Comparison of ENCODE assay signal across 23 cellular contexts in genomic region chr13:110600980-110601379, GRCh38. TPM values are rescaled to one million over a fixed set of nuclear protein-coding genes. Genes with fewer than 3 reads are reported as not detected.
A peak's percentile ranks its signal among the peaks of the same experiment; 100 is the strongest.
DNase-seq lines count a peak whose midpoint lies in the region; TF ChIP-seq lines count a peak whose summit lies in the region.
"Had no signal": no experiment of that assay in that cellular context is flagged by ENCODE, and none has a peak within 500 bp of the region (broad histone marks: within the 10 kb centered on the region; RNA-seq: fewer than 3 reads in every experiment).

No MANE protein-coding gene starts in this region.

- intact Hi-C loops in PC-9 (cut with micrococcal nuclease; ENCODE audit: unreplicated experiment) = no loop called here

- no peak overlapping the region for H3K4ac ChIP-seq in trophoblast cell (ENCODE audit: low read depth, low read length)

- H3K9me2 ChIP-seq in PC-9 (ENCODE audit: insufficient read depth) (no peaks in the 10 kb centered on the region), hepatocyte (replicated peaks; ENCODE audit: insufficient read depth) (no peaks in the 10 kb centered on the region)

- H2BK5ac ChIP-seq in trophoblast cell (ENCODE audit: low read depth, low read length, poor library complexity) = peak overlapping the region; percentile 8

- WGBS in hepatocyte (ENCODE audit: low lambda C conversion rate, missing lambda C conversion rate) = 85% methylated on average over 4 of the region's 4 CpGs
- WGBS in trophoblast cell (ENCODE audit: extremely low coverage, insufficient coverage, insufficient read length) = no CpG with 5 or more reads among the region's 4 CpGs

- no peak overlapping the region for H4K91ac ChIP-seq in trophoblast cell (ENCODE audit: low read depth, low read length)

- H3K79me2 ChIP-seq in PC-9 (ENCODE audit: low read depth) (no peaks in the 10 kb centered on the region), hepatocyte (no peaks in the 10 kb centered on the region), trophoblast cell (ENCODE audit: control insufficient read depth, insufficient read depth, low read length, poor library complexity) (peaks cover 2% of the 10 kb centered on the region)

- H3K18ac ChIP-seq in trophoblast cell (ENCODE audit: low read length) = no peak overlapping the region

- TF ChIP-seq CTCF in PC-9 (conservative IDR thresholded peaks at IDR 0.05) (no peak), hepatocyte (IDR thresholded peaks at IDR 0.05; ENCODE audit: poor library complexity) (no peak), GM13976 (IDR thresholded peaks at IDR 0.05; ENCODE audit: borderline replicate concordance, control extremely low read depth, extremely low read depth, insufficient read depth, missing control alignments) (no peak)

- H3K9me3 ChIP-seq in PC-9 (ENCODE audit: insufficient read depth, low read depth) (no peaks in the 10 kb centered on the region), hepatocyte (ENCODE audit: low read depth) (no peaks in the 10 kb centered on the region), trophoblast cell (ENCODE audit: insufficient read depth, low read depth, low read length) (no peaks in the 10 kb centered on the region)
- H3K9me3 ChIP-seq: A549, BE2C had no signal

- H3K23ac ChIP-seq in trophoblast cell (ENCODE audit: low read length) = no peak overlapping the region

- peak overlapping the region; percentile 16; the same call in 1 of the 2 replicates for H3K4me2 ChIP-seq in PC-9
- H3K4me2 ChIP-seq in hepatocyte = peak overlapping the region; percentile 61
- no peak overlapping the region for H3K4me2 ChIP-seq in trophoblast cell (ENCODE audit: low read length)
- H3K4me2 ChIP-seq: A549; BLaER1 treated with 17β-estradiol and CSF1 and Interleukin-3, amounts not matched to agents 10 nM and 100 nM had no signal

- no TSS peak for BruUV-seq in PC-9 (replicated peaks; lab: Mats Ljungman, UMichigan)

- peak overlapping the region; percentile 81 for H2BK120ac ChIP-seq in trophoblast cell (ENCODE audit: insufficient read depth, low read length, poor library complexity)

- H4K12ac ChIP-seq in trophoblast cell (ENCODE audit: low read depth, low read length) = no peak overlapping the region

- no peaks in the 10 kb centered on the region for H3F3A ChIP-seq in PC-9 (ENCODE audit: insufficient read depth, low read depth)

- H4K8ac ChIP-seq in trophoblast cell (ENCODE audit: low read depth, low read length) = peak overlapping the region; percentile 22

- POLR2A ChIA-PET in PC-9 (lab: Charles Lee; ENCODE audit: unreplicated experiment) = no interaction called here

- H2BK12ac ChIP-seq in trophoblast cell (ENCODE audit: low read length) = peak overlapping the region; percentile 6

- H3K14ac ChIP-seq in trophoblast cell (ENCODE audit: low read length) = peak overlapping the region; percentile 6

- H3K27me3 ChIP-seq in PC-9 (ENCODE audit: insufficient read depth, low read depth) (no peaks in the 10 kb centered on the region), hepatocyte (no peaks in the 10 kb centered on the region), trophoblast cell (ENCODE audit: insufficient read depth, low read length) (no peaks in the 10 kb centered on the region)
- H3K27me3 ChIP-seq: BE2C; BLaER1 treated with 17β-estradiol and CSF1 and Interleukin-3, amounts not matched to agents 10 nM and 100 nM had no signal

- CTCF ChIA-PET in PC-9 (lab: Charles Lee) = no interaction called here

- H3K79me1 ChIP-seq in trophoblast cell (ENCODE audit: low read length) = peaks cover 21% of the 10 kb centered on the region

- no peak overlapping the region for H2AK5ac ChIP-seq in trophoblast cell (ENCODE audit: low read length)

- H3K27ac ChIP-seq in PC-9 (no peak overlapping the region), hepatocyte (peak overlapping the region; percentile 34), trophoblast cell (ENCODE audit: low read depth, low read length) (peak overlapping the region; percentile 51), substantia nigra (ENCODE audit: low read depth, low read length, poor library complexity, severe bottlenecking) (no peak overlapping the region)
- H3K27ac ChIP-seq: A549; BLaER1 treated with 17β-estradiol and CSF1 and Interleukin-3, amounts not matched to agents 10 nM and 100 nM; GM23248 had no signal

- H3K4me1 ChIP-seq in PC-9 (replicated peaks; ENCODE audit: insufficient read depth) (peaks cover 26% of the 10 kb centered on the region), hepatocyte (ENCODE audit: insufficient read depth) (peaks cover 18% of the 10 kb centered on the region), trophoblast cell (ENCODE audit: control insufficient read depth in 1 of 2, insufficient read depth in 2 of 2, low read length in 2 of 2) (peaks cover 26 to 32% of the 10 kb centered on the region in 2 experiments)
- H3K4me1 ChIP-seq: A549 had no signal

- no peak overlapping the region for H2AFZ ChIP-seq in PC-9
- peak overlapping the region; percentile 26 for H2AFZ ChIP-seq in hepatocyte
- H2AFZ ChIP-seq in trophoblast cell (ENCODE audit: insufficient read depth, low read length, poor library complexity) = no peak overlapping the region
- H2AFZ ChIP-seq: GM23248 had no signal

- H3K9ac ChIP-seq in trophoblast cell (ENCODE audit: low read length) = no peak overlapping the region
- H3K9ac ChIP-seq: BLaER1 treated with 17β-estradiol and CSF1 and Interleukin-3, amounts not matched to agents 10 nM and 100 nM; GM23248 had no signal

- peak; percentile 3 for DNase-seq in activated CD8-positive, alpha-beta memory T cell treated with anti-CD3 and anti-CD28 coated beads for 24 hours
- DNase-seq in activated CD8-positive, alpha-beta memory T cell treated with anti-CD3 and anti-CD28 coated beads, Interleukin-2, amount 50 U/mL, for 4 hours = no peak
- DNase-seq in PC-9 (no peak), hepatocyte (ENCODE audit: low spot score) (no peak), trophoblast cell (no peak), GM13976 (ENCODE audit: low spot score) (no peak), NCI-H345 treated with DMSO at 0.1 percent for 48 hours (lab: John Stamatoyannopoulos, UW; ENCODE audit: unreplicated experiment) (no peak), substantia nigra (lab: John Stamatoyannopoulos, UW) (no peak)
- DNase-seq: 8988T; ACHN; AML-193; BE2C; Calu3; CD4-positive, alpha-beta T cell; CD8-positive, alpha-beta memory T cell; DMS53; DMS79 treated with DMSO at 0.1 percent for 48 hours; GF-D8; GM23248; H7; HCEC 1CT had no signal

- H3K4me3 ChIP-seq in PC-9 = no peak overlapping the region
- no peak overlapping the region for H3K4me3 ChIP-seq in hepatocyte
- no peak overlapping the region for H3K4me3 ChIP-seq in trophoblast cell (ENCODE audit: low read depth, low read length)
- H3K4me3 ChIP-seq: A549; BLaER1 treated with 17β-estradiol and CSF1 and Interleukin-3, amounts not matched to agents 10 nM and 100 nM; GM23248 had no signal

- no peaks in the 10 kb centered on the region for H3K36me3 ChIP-seq in PC-9 (ENCODE audit: low read depth)
- no peaks in the 10 kb centered on the region for H3K36me3 ChIP-seq in hepatocyte (replicated peaks; ENCODE audit: insufficient read depth, low read depth)
- H3K36me3 ChIP-seq in trophoblast cell (ENCODE audit: control insufficient read depth in 1 of 2, insufficient read depth in 2 of 2, low read length in 2 of 2) = no peaks in the 10 kb centered on the region
- H3K36me3 ChIP-seq: BE2C; BLaER1 treated with 17β-estradiol and CSF1 and Interleukin-3, amounts not matched to agents 10 nM and 100 nM had no signal

- H4K20me1 ChIP-seq in PC-9 (ENCODE audit: insufficient read depth) = no peaks in the 10 kb centered on the region
- no peaks in the 10 kb centered on the region for H4K20me1 ChIP-seq in hepatocyte (ENCODE audit: insufficient read depth, poor library complexity, severe bottlenecking)
- H4K20me1 ChIP-seq: BLaER1 treated with 17β-estradiol and CSF1 and Interleukin-3, amounts not matched to agents 10 nM and 100 nM had no signal

- in situ Hi-C loops in GM13976 (cut with MboI; ENCODE audit: low sequenced_read_pairs, unreplicated experiment) = no loop called here

RNA-seq across cellular contexts. Expression of gene NAXD, which starts 14.4 kb away (rescaled TPM):
- total RNA-seq in PC-9 (2021) (30.2 and 35.2 TPM in 2 replicates), hepatocyte (29.9 and 30.9 TPM in 2 replicates)
- polyA plus RNA-seq in hepatocyte = 34.5 and 37.6 TPM in 2 replicates
- 20.5 TPM in 2 replicates for polyA plus RNA-seq in trophoblast cell (2013)

RNA-seq across cellular contexts. Expression of gene RAB20, which starts 39.5 kb away (rescaled TPM):
- total RNA-seq in PC-9 (2021) (31.9 and 41.0 TPM in 2 replicates), hepatocyte (34.8 and 37.4 TPM in 2 replicates)
- 19.6 and 28.3 TPM in 2 replicates for polyA plus RNA-seq in hepatocyte
- polyA plus RNA-seq in trophoblast cell (2013) = 29.9 and 30.6 TPM in 2 replicates

Comparison
In these comparisons a context has a peak if more than half of its experiments do, and no peak if none do; other contexts are left out.
1. H3K27ac ChIP-seq: peak in hepatocyte (single experiment) and trophoblast cell (single experiment); none in PC-9 (single experiment) and substantia nigra (single experiment).